Comparison of ENCODE assay signal across 8 cellular contexts in genomic region chr14:80491131-80491530, GRCh38.
DNase-seq lines count a peak whose midpoint lies in the region; ATAC-seq and TF ChIP-seq lines count a peak whose summit lies in the region.

No MANE protein-coding gene starts in this region.

- H3K27ac Mint-ChIP-seq in activated naive CD4-positive, alpha-beta T cell treated with anti-CD3 and anti-CD28 coated beads for 36 hours: no peak overlapping the region

- DNase-seq in activated naive CD4-positive, alpha-beta T cell treated with anti-CD3 and anti-CD28 coated beads for 36 hours: peak; percentile 6
- DNase-seq in activated naive CD4-positive, alpha-beta T cell treated with anti-CD3 and anti-CD28 coated beads, Interleukin-2, amount 50 U/mL, for 16 hours: no peak
- DNase-seq in cardiac fibroblast (ENCODE audit: low read depth in 2 of 2): peak; percentile 50 to 55
- DNase-seq in smooth muscle cell of the brain vasculature (ENCODE audit: low read depth, low spot score): peak; percentile 46
- no peak for DNase-seq in NCI-H526 (lab: John Stamatoyannopoulos, UW)
- no peak for DNase-seq in NCI-H446 treated with DMSO at 0.1 percent for 48 hours (lab: John Stamatoyannopoulos, UW)

- no peaks in the 10 kb centered on the region for H3K9me3 Mint-ChIP-seq in activated naive CD4-positive, alpha-beta T cell treated with anti-CD3 and anti-CD28 coated beads for 36 hours

- peaks cover 2% of the 10 kb centered on the region for H3K36me3 Mint-ChIP-seq in activated naive CD4-positive, alpha-beta T cell treated with anti-CD3 and anti-CD28 coated beads for 36 hours (ENCODE audit: low read depth)

- no peak overlapping the region for H3K4me3 ChIP-seq in cardiac fibroblast (replicated peaks in 1 of 2; ENCODE audit: low read depth in 2 of 2, low read length in 2 of 2)

- intact Hi-C loops in activated naive CD4-positive, alpha-beta T cell treated with anti-CD3 and anti-CD28 coated beads for 36 hours (cut with micrococcal nuclease): no loop called here

- ATAC-seq in HG03342 (IDR thresholded peaks at IDR 0.05; ENCODE audit: unreplicated experiment): peak; percentile 42
- ATAC-seq in HG03469 (IDR thresholded peaks at IDR 0.05; ENCODE audit: unreplicated experiment): no peak

- H3K4me3 Mint-ChIP-seq in activated naive CD4-positive, alpha-beta T cell treated with anti-CD3 and anti-CD28 coated beads for 36 hours: no peak overlapping the region

- H3K27me3 Mint-ChIP-seq in activated naive CD4-positive, alpha-beta T cell treated with anti-CD3 and anti-CD28 coated beads for 36 hours (ENCODE audit: low read depth): peaks cover 4% of the 10 kb centered on the region

- TF ChIP-seq CTCF in cardiac fibroblast (IDR thresholded peaks at IDR 0.05; ENCODE audit: low read depth, low read length): no peak

- CTCF ChIA-PET in activated naive CD4-positive, alpha-beta T cell treated with anti-CD3 and anti-CD28 coated beads for 36 hours (lab: Charles Lee): interaction anchor here (0.6 kb wide), 1 partner anchor 82 kb away, joined by 3 read pairs; no protein-coding TSS in a partner anchor

- H3K4me1 Mint-ChIP-seq in activated naive CD4-positive, alpha-beta T cell treated with anti-CD3 and anti-CD28 coated beads for 36 hours (ENCODE audit: low read depth): peaks cover 2% of the 10 kb centered on the region

Comparison
In these comparisons a context has a peak if more than half of its experiments do, and no peak if none do; other contexts are left out.
1. DNase-seq: peak in activated naive CD4-positive, alpha-beta T cell treated with anti-CD3 and anti-CD28 coated beads for 36 hours (single experiment), cardiac fibroblast (2 of 2) and smooth muscle cell of the brain vasculature (single experiment); none in activated naive CD4-positive, alpha-beta T cell treated with anti-CD3 and anti-CD28 coated beads, Interleukin-2, amount 50 U/mL, for 16 hours (single experiment), NCI-H526 (0 of 2) and NCI-H446 treated with DMSO at 0.1 percent for 48 hours (single experiment).